24 cellular contexts compared by ENCODE assay signal in the genomic region with DNA sequence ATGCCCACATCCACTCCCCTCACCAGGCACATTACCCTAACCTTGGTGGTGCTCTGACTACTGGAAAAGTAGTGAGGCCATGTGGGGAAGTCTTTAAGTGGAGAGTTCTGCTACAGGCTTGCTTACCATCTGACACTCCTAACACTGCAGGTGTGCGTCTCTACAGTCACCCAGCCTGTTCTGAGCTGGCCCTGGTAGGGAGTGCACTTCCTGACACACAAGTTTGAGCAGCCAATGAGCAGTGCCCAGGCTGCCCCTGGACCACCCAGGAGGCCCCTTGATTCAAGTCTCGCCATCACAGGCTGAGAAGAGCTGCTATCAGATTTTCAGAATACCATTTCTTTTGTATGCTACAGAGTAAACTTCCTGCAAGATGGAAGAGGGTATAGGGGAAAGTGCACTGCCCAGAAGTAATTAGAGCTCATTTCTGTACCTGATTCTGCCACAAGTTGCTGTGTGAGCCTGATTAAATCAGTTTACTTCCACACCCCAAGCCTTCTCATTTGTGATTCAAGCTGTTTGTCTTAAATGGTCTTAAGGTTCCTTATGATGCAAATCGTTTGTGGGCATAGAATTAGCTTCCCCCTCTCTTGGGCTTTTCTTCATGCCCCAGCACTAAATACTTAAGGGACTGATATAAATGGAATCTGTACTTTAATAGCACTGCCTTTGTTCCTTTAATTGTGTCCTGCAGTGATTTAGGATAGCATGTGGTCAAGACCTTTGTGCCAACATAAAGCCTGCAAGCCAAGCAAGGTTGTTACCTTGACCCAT. TPM values are rescaled to one million over a fixed set of nuclear protein-coding genes. Genes with fewer than 3 reads are reported as not detected.
"Had no signal": no experiment of that assay in that cellular context is flagged by ENCODE, and none has a peak within 500 bp of the region (broad histone marks: within the 10 kb centered on the region; RNA-seq: fewer than 3 reads in every experiment).

No MANE protein-coding gene starts in this region.

- H3K4me3 Mint-ChIP-seq: activated CD4-positive, alpha-beta memory T cell treated with anti-CD3 and anti-CD28 coated beads for 36 hours; activated CD4-positive, alpha-beta T cell treated with anti-CD3 and anti-CD28 coated beads, Interleukin-2, amount 10 ng/mL, durations not matched to agents 7 days and 5 days; activated naive CD8-positive, alpha-beta T cell treated with anti-CD3 and anti-CD28 coated beads, Interleukin-2, amount 50 U/mL, for 24 hours; activated T-cell treated with anti-CD3 and anti-CD28 coated beads, Interleukin-2, amount 50 U/mL, for 4 hours; T-helper 2 cell treated with Interferon-gamma antibody and Interleukin-4, amounts not matched to agents 5 μg/mL and 100 μg/mL, for 36 hours had no signal

- H3K4me1 Mint-ChIP-seq: activated CD4-positive, alpha-beta T cell treated with anti-CD3 and anti-CD28 coated beads, Interleukin-2, amount 10 ng/mL, durations not matched to agents 7 days and 5 days; activated naive CD8-positive, alpha-beta T cell treated with anti-CD3 and anti-CD28 coated beads, Interleukin-2, amount 50 U/mL, for 24 hours had no signal

- H3K27me3 Mint-ChIP-seq: activated CD4-positive, alpha-beta memory T cell treated with anti-CD3 and anti-CD28 coated beads for 36 hours; activated CD4-positive, alpha-beta T cell treated with anti-CD3 and anti-CD28 coated beads, Interleukin-2, amount 10 ng/mL, durations not matched to agents 7 days and 5 days; activated naive CD8-positive, alpha-beta T cell treated with anti-CD3 and anti-CD28 coated beads, Interleukin-2, amount 50 U/mL, for 24 hours had no signal

- H3K27me3 ChIP-seq: ascending aorta, body of pancreas, SJSA1 had no signal

- H3K4me1 ChIP-seq: ascending aorta, body of pancreas, SJSA1 had no signal

- H3K27ac Mint-ChIP-seq: activated CD4-positive, alpha-beta memory T cell treated with anti-CD3 and anti-CD28 coated beads for 36 hours; activated CD4-positive, alpha-beta T cell treated with anti-CD3 and anti-CD28 coated beads, Interleukin-2, amount 10 ng/mL, durations not matched to agents 7 days and 5 days; activated naive CD8-positive, alpha-beta T cell treated with anti-CD3 and anti-CD28 coated beads, Interleukin-2, amount 50 U/mL, for 24 hours; T-helper 2 cell treated with Interferon-gamma antibody and Interleukin-4, amounts not matched to agents 5 μg/mL and 100 μg/mL, for 36 hours had no signal

- H3K36me3 ChIP-seq: ascending aorta, SJSA1 had no signal

- H3K9me3 ChIP-seq: ascending aorta, body of pancreas, SJSA1 had no signal

- H3K4me3 ChIP-seq: ascending aorta, body of pancreas, SJSA1 had no signal

- H3K27ac ChIP-seq: ascending aorta, body of pancreas, SJSA1 had no signal

- ATAC-seq: activated naive CD4-positive, alpha-beta T cell treated with anti-CD3 and anti-CD28 coated beads, Interleukin-2, amount 50 U/mL, for 72 hours; activated naive CD8-positive, alpha-beta T cell treated with anti-CD3 and anti-CD28 coated beads, Interleukin-2, amount 50 U/mL, for 24 hours; activated T-cell treated with anti-CD3 and anti-CD28 coated beads, Interleukin-2, amount 50 U/mL, for 4 hours; body of pancreas; PC-3; SK-N-SH treated with all-trans-retinoic acid at 6 μM for 48 hours had no signal

- H3K36me3 Mint-ChIP-seq: activated CD4-positive, alpha-beta memory T cell treated with anti-CD3 and anti-CD28 coated beads for 36 hours; activated naive CD4-positive, alpha-beta T cell treated with anti-CD3 and anti-CD28 coated beads, Interleukin-2, amount 50 U/mL, for 72 hours had no signal

- H3K9me3 Mint-ChIP-seq: activated CD4-positive, alpha-beta memory T cell treated with anti-CD3 and anti-CD28 coated beads for 36 hours; activated CD4-positive, alpha-beta T cell treated with anti-CD3 and anti-CD28 coated beads, Interleukin-2, amount 10 ng/mL, durations not matched to agents 7 days and 5 days; activated naive CD8-positive, alpha-beta T cell treated with anti-CD3 and anti-CD28 coated beads, Interleukin-2, amount 50 U/mL, for 24 hours; activated T-cell treated with anti-CD3 and anti-CD28 coated beads, Interleukin-2, amount 50 U/mL, for 4 hours; T-helper 2 cell treated with Interferon-gamma antibody and Interleukin-4, amounts not matched to agents 5 μg/mL and 100 μg/mL, for 36 hours had no signal

- DNase-seq: activated CD4-positive, alpha-beta memory T cell treated with anti-CD3 and anti-CD28 coated beads for 36 hours; activated CD4-positive, alpha-beta T cell treated with anti-CD3 and anti-CD28 coated beads, Interleukin-2, amount 10 ng/mL, durations not matched to agents 7 days and 5 days; activated CD8-positive, alpha-beta memory T cell treated with anti-CD3 and anti-CD28 coated beads for 24 hours; activated effector memory CD4-positive, alpha-beta T cell treated with anti-CD3 and anti-CD28 coated beads, Interleukin-2, amount 50 U/mL, for 16 hours; activated naive CD4-positive, alpha-beta T cell treated with Interleukin-2 at 50 U/mL for 16 hours; activated naive CD8-positive, alpha-beta T cell treated with anti-CD3 and anti-CD28 coated beads, Interleukin-2, amount 50 U/mL, for 24 hours; activated T-cell treated with anti-CD3 and anti-CD28 coated beads, Interleukin-2, amount 50 U/mL, for 4 hours; amniotic stem cell; body of pancreas; Kasumi-1; KBM-7; NCI-H1105 treated with DMSO at 0.1 percent for 48 hours; NCI-H1436 treated with DMSO at 0.1 percent for 48 hours; NCI-H187; NCI-H2081; NCI-H446; PC-3; SHP77; SW 1271 had no signal

RNA-seq across cellular contexts. Expression of a gene that starts 22.2 kb away (rescaled TPM):
- total RNA-seq: activated CD4-positive, alpha-beta memory T cell treated with anti-CD3 and anti-CD28 coated beads for 36 hours; activated CD4-positive, alpha-beta T cell treated with anti-CD3 and anti-CD28 coated beads, Interleukin-2, amount 10 ng/mL, durations not matched to agents 7 days and 5 days; activated naive CD4-positive, alpha-beta T cell treated with anti-CD3 and anti-CD28 coated beads, Interleukin-2, amount 50 U/mL, for 72 hours; activated T-cell treated with anti-CD3 and anti-CD28 coated beads, Interleukin-2, amount 50 U/mL, for 4 hours; ascending aorta; PC-3 had no signal
